ENCODE assay signal across 9 cellular contexts in genomic region chr14:77094672-77095284, GRCh38. TPM values are rescaled to one million over a fixed set of nuclear protein-coding genes. Genes with fewer than 3 reads are reported as not detected.
DNase-seq lines count a peak whose midpoint lies in the region; ATAC-seq, FAIRE-seq and TF ChIP-seq lines count a peak whose summit lies in the region.
"Had no signal": no experiment of that assay in that cellular context is flagged by ENCODE, and none has a peak within 500 bp of the region (broad histone marks: within the 10 kb centered on the region; RNA-seq: fewer than 3 reads in every experiment).

No MANE protein-coding gene starts in this region.

- 24% methylated on average over 8 of the region's 8 CpGs for WGBS in suprapubic skin

- no peak overlapping the region for H3K4me3 ChIP-seq in KMS-11 (IDR thresholded peaks at IDR 0.05; ENCODE audit: insufficient read depth, low read depth, low read length)
- H3K4me3 ChIP-seq in Panc1 (ENCODE audit: low read depth in 2 of 2, low read length in 2 of 2), result no peak overlapping the region
- no peak overlapping the region for H3K4me3 ChIP-seq in fibroblast of the aortic adventitia (ENCODE audit: low read depth, low read length)
- H3K4me3 ChIP-seq in suprapubic skin, result no peak overlapping the region

- no TSS peak for BruUV-seq in Panc1 (replicated peaks; lab: Mats Ljungman, UMichigan)

- POLR2A ChIA-PET in Panc1 (lab: Charles Lee), result interaction anchor here (0.6 to 0.7 kb wide), 2 partner anchors 145 to 277 kb away, joined by 3 to 7 read pairs; no protein-coding TSS in a partner anchor

- H3K4me1 ChIP-seq in KMS-11 (ENCODE audit: low read depth, poor library complexity, severe bottlenecking), result peaks cover 24% of the 10 kb centered on the region
- H3K4me1 ChIP-seq in Panc1 (ENCODE audit: control insufficient read depth, insufficient read depth, low read length), result peaks cover 16% of the 10 kb centered on the region
- peaks cover 41% of the 10 kb centered on the region for H3K4me1 ChIP-seq in suprapubic skin

- peaks cover 4% of the 10 kb centered on the region for H3K27me3 Mint-ChIP-seq in activated T-cell treated with anti-CD3 and anti-CD28 coated beads, Interleukin-2, amount 50 U/mL, for 72 hours (ENCODE audit: low read depth)

- ATAC-seq in Panc1 (no peak), GM21360 (IDR thresholded peaks at IDR 0.05; ENCODE audit: unreplicated experiment) (no peak)
- ATAC-seq in activated T-cell treated with anti-CD3 and anti-CD28 coated beads, Interleukin-2, amount 50 U/mL, for 72 hours (replicated peaks in 1 of 2), result no peak

- CTCF ChIA-PET in Panc1 (lab: Charles Lee), result interaction anchor here (0.5 to 2.8 kb wide), 7 partner anchors 11 to 389 kb away, joined by 3 to 13 read pairs (median 5); no protein-coding TSS in a partner anchor

- no peak overlapping the region for H3K4me2 ChIP-seq in KMS-11

- TF ChIP-seq EP300 in suprapubic skin (IDR thresholded peaks at IDR 0.05), result no peak

- H3K4me3 Mint-ChIP-seq in activated T-cell treated with anti-CD3 and anti-CD28 coated beads, Interleukin-2, amount 50 U/mL, for 72 hours, result peak overlapping the region in 1 of 2 donors; percentile 38

- TF ChIP-seq POLR2A in suprapubic skin (IDR thresholded peaks at IDR 0.05), result no peak

- TF ChIP-seq CTCF in D721Med (IDR thresholded peaks at IDR 0.05; ENCODE audit: insufficient read depth, missing control alignments), result peak; percentile 77
- peak; percentile 69 for TF ChIP-seq CTCF in KMS-11 (conservative IDR thresholded peaks at IDR 0.05; ENCODE audit: low read depth, low read length)
- TF ChIP-seq CTCF in Panc1 (IDR thresholded peaks at IDR 0.05), result peak; percentile 85
- peak; percentile 87 for TF ChIP-seq CTCF in fibroblast of the aortic adventitia (IDR thresholded peaks at IDR 0.05; ENCODE audit: insufficient read depth, low read length)
- peak; percentile 57 to 62 for TF ChIP-seq CTCF in suprapubic skin (IDR thresholded peaks at IDR 0.05)

- H3K36me3 ChIP-seq in KMS-11 (ENCODE audit: insufficient read depth), result no peaks in the 10 kb centered on the region
- H3K36me3 ChIP-seq in Panc1 (ENCODE audit: control insufficient read depth, insufficient read depth, low read length), result no peaks in the 10 kb centered on the region; the same call in 1 of the 2 replicates
- H3K36me3 ChIP-seq in suprapubic skin, result no peaks in the 10 kb centered on the region

- H3K9ac ChIP-seq in KMS-11, result no peak overlapping the region

- H2AFZ ChIP-seq in KMS-11 (ENCODE audit: low read depth), result no peak overlapping the region

- no peaks in the 10 kb centered on the region for H3K79me2 ChIP-seq in KMS-11 (ENCODE audit: insufficient read depth, low read depth)

- FAIRE-seq in D721Med (lab: Jason Lieb, UNC), result no peak

- H3K27ac ChIP-seq in KMS-11 (no peak overlapping the region), Panc1 (ENCODE audit: low read length) (no peak overlapping the region; the same call in 1 of the 2 replicates), suprapubic skin (no peak overlapping the region)

- peaks cover 30% of the 10 kb centered on the region for H3K4me1 Mint-ChIP-seq in activated T-cell treated with anti-CD3 and anti-CD28 coated beads, Interleukin-2, amount 50 U/mL, for 72 hours (ENCODE audit: low read depth)

- H4K20me1 ChIP-seq in KMS-11 (ENCODE audit: insufficient read depth), result no peaks in the 10 kb centered on the region

- peak overlapping the region; percentile 31 for H3K27ac Mint-ChIP-seq in activated T-cell treated with anti-CD3 and anti-CD28 coated beads, Interleukin-2, amount 50 U/mL, for 72 hours

- in situ Hi-C loops in Panc1 (cut with HindIII; ENCODE audit: low pct_unique_long_range_greater_than_20kb, low sequenced_read_pairs), result no loop called here

- H3K9me3 Mint-ChIP-seq in activated T-cell treated with anti-CD3 and anti-CD28 coated beads, Interleukin-2, amount 50 U/mL, for 72 hours, result peaks cover 5 to 7% of the 10 kb centered on the region in 2 donors

- peaks cover 0 to 8% of the 10 kb centered on the region in 2 donors for H3K36me3 Mint-ChIP-seq in activated T-cell treated with anti-CD3 and anti-CD28 coated beads, Interleukin-2, amount 50 U/mL, for 72 hours (ENCODE audit: insufficient read depth in 2 of 2)

- H3K9me3 ChIP-seq in Panc1 (ENCODE audit: control insufficient read depth, insufficient read depth, low read depth, low read length), result peaks cover 5% of the 10 kb centered on the region; the same call in 1 of the 2 replicates
- peaks cover 8% of the 10 kb centered on the region for H3K9me3 ChIP-seq in suprapubic skin

- peak; percentile 29 for DNase-seq in D721Med (ENCODE audit: insufficient read length, low spot score)
- DNase-seq in Panc1 (ENCODE audit: low read depth, low spot score), result peak; percentile 57
- peak; percentile 78 to 84 for DNase-seq in activated T-cell treated with anti-CD3 and anti-CD28 coated beads, Interleukin-2, amount 50 U/mL, for 72 hours
- DNase-seq in fibroblast of the aortic adventitia (ENCODE audit: low read depth), result peak; percentile 86
- peak; percentile 48 for DNase-seq in non-pigmented ciliary epithelial cell (ENCODE audit: low read depth)
- peak; percentile 84 to 90 for DNase-seq in suprapubic skin (ENCODE audit: low spot score in 2 of 2)

- no peaks in the 10 kb centered on the region for H3K27me3 ChIP-seq in KMS-11 (ENCODE audit: insufficient read depth, low read depth)
- no peaks in the 10 kb centered on the region for H3K27me3 ChIP-seq in Panc1 (ENCODE audit: control insufficient read depth, insufficient read depth, low read length)
- H3K27me3 ChIP-seq in suprapubic skin, result no peaks in the 10 kb centered on the region

- intact Hi-C loops in Panc1 (cut with micrococcal nuclease; ENCODE audit: unreplicated experiment), result loop anchor here (1.0 kb wide), 1 partner anchor 218 kb away; no protein-coding TSS in a partner anchor

RNA-seq across cellular contexts. Expression of gene CIPC, which starts 3.3 kb away (rescaled TPM):
- total RNA-seq in Panc1 (2021; ENCODE audit: unreplicated experiment), result 20.3 TPM
- polyA plus RNA-seq in Panc1 (2012; ENCODE audit: insufficient read length), result 9.4 TPM
- 1 to 10 TPM; 5.1 to 6.4 TPM for total RNA-seq in activated T-cell treated with anti-CD3 and anti-CD28 coated beads, Interleukin-2, amount 50 U/mL, for 72 hours
- total RNA-seq in fibroblast of the aortic adventitia (ENCODE audit: low replicate concordance), result 5.2 and 13.9 TPM in 2 replicates
- 10 to 100 TPM; 47.2 to 79.0 (median 53.9) TPM for total RNA-seq in suprapubic skin

RNA-seq across cellular contexts. Expression of gene ZDHHC22, which starts 46.8 kb away (rescaled TPM):
- 0.46 TPM for total RNA-seq in Panc1 (2021; ENCODE audit: unreplicated experiment)
- 0.30 TPM for polyA plus RNA-seq in Panc1 (2012; ENCODE audit: insufficient read length)
- total RNA-seq in activated T-cell treated with anti-CD3 and anti-CD28 coated beads, Interleukin-2, amount 50 U/mL, for 72 hours, result not detected
- total RNA-seq in fibroblast of the aortic adventitia (ENCODE audit: low replicate concordance), result not detected in 2 replicates
- not detected for total RNA-seq in suprapubic skin
- total RNA-seq: T-helper 2 cell treated with Interferon-gamma antibody and Interleukin-4, amounts not matched to agents 100 ng/mL and 5 ng/mL, for 36 hours had no signal

Comparison
In these comparisons a context has a peak if more than half of its experiments do, and no peak if none do; other contexts are left out.
1. DNase-seq: peak in every context shown above with its lines; median percentile 87 in suprapubic skin; 86 in fibroblast of the aortic adventitia; 81 in activated T-cell treated with anti-CD3 and anti-CD28 coated beads, Interleukin-2, amount 50 U/mL, for 72 hours; 57 in Panc1; 48 in non-pigmented ciliary epithelial cell; 29 in D721Med.